In genomic region chr1:144045751-144046530, GRCh38 we compare ENCODE assay signal across 8 cellular contexts.
DNase-seq lines count a peak whose midpoint lies in the region; ATAC-seq and TF ChIP-seq lines count a peak whose summit lies in the region.
"Not testable (repeated sequence)": the region's sequence is repeated elsewhere in the genome, so short reads cannot be mapped to it uniquely, and the experiment has no call there.

No MANE protein-coding gene starts in this region.

- not testable (repeated sequence) for H3K4me1 ChIP-seq in hepatocyte (ENCODE audit: insufficient read depth); trophoblast cell (ENCODE audit: control insufficient read depth in 1 of 2, insufficient read depth in 2 of 2, low read length in 2 of 2)

- H3K9me3 Mint-ChIP-seq in T-cell; activated T-helper 17 cell treated with anti-CD3 and anti-CD28 coated beads, Interleukin-2, amount 50 U/mL, for 72 hours; effector memory CD8-positive, alpha-beta T cell: not testable (repeated sequence)

- not testable (repeated sequence) for H3K27me3 Mint-ChIP-seq in T-cell; activated T-helper 17 cell treated with anti-CD3 and anti-CD28 coated beads, Interleukin-2, amount 50 U/mL, for 72 hours; effector memory CD8-positive, alpha-beta T cell

- not testable (repeated sequence) for H4K20me1 ChIP-seq in hepatocyte (ENCODE audit: insufficient read depth, poor library complexity, severe bottlenecking)

- H3K4me1 Mint-ChIP-seq in T-cell; activated T-helper 17 cell treated with anti-CD3 and anti-CD28 coated beads, Interleukin-2, amount 50 U/mL, for 72 hours; effector memory CD8-positive, alpha-beta T cell (ENCODE audit: low read depth in 2 of 2): not testable (repeated sequence)

- H2BK5ac ChIP-seq in trophoblast cell (ENCODE audit: low read depth, low read length, poor library complexity) = not testable (repeated sequence)

- CTCF ChIA-PET in T-cell (lab: Charles Lee) = not testable (repeated sequence)

- not testable (repeated sequence) for H4K8ac ChIP-seq in trophoblast cell (ENCODE audit: low read depth, low read length)

- in situ Hi-C loops in ACHN (cut with HindIII; ENCODE audit: low pct_ligation_motif_present, low pct_unique_long_range_greater_than_20kb, low sequenced_read_pairs) = not testable (repeated sequence)

- not testable (repeated sequence) for H3K23ac ChIP-seq in trophoblast cell (ENCODE audit: low read length)

- H3K4me2 ChIP-seq in hepatocyte; trophoblast cell (ENCODE audit: low read length): not testable (repeated sequence)

- H3K9me3 ChIP-seq in hepatocyte (ENCODE audit: low read depth); trophoblast cell (ENCODE audit: insufficient read depth, low read depth, low read length): not testable (repeated sequence)

- H3K4ac ChIP-seq in trophoblast cell (ENCODE audit: low read depth, low read length) = not testable (repeated sequence)

- not testable (repeated sequence) for H3K18ac ChIP-seq in trophoblast cell (ENCODE audit: low read length)

- H3K4me3 Mint-ChIP-seq in T-cell; activated T-helper 17 cell treated with anti-CD3 and anti-CD28 coated beads, Interleukin-2, amount 50 U/mL, for 72 hours; effector memory CD8-positive, alpha-beta T cell: not testable (repeated sequence)

- H3K27ac ChIP-seq in hepatocyte; trophoblast cell (ENCODE audit: low read depth, low read length): not testable (repeated sequence)

- not testable (repeated sequence) for H2AK5ac ChIP-seq in trophoblast cell (ENCODE audit: low read length)

- not testable (repeated sequence) for H3K9me2 ChIP-seq in hepatocyte (replicated peaks; ENCODE audit: insufficient read depth)

- not testable (repeated sequence) for H3K14ac ChIP-seq in trophoblast cell (ENCODE audit: low read length)

- peak; percentile 65 for DNase-seq in ACHN
- peak in 26 of 34 experiments; percentile 0 to 67 (median 19) for DNase-seq in T-cell
- peak; percentile 8 to 42 (median 40) for DNase-seq in effector memory CD8-positive, alpha-beta T cell
- peak; percentile 1 for DNase-seq in hepatocyte (ENCODE audit: low spot score)
- DNase-seq in trophoblast cell = peak; percentile 28 to 66

- ATAC-seq in GM18861 (IDR thresholded peaks at IDR 0.05; ENCODE audit: unreplicated experiment) (peak; percentile 64), HG03432 (IDR thresholded peaks at IDR 0.05; ENCODE audit: unreplicated experiment) (peak; percentile 45), T-cell (replicated peaks in 1 of 4) (peak; percentile 48 to 88 (median 64))
- peak; percentile 81 for ATAC-seq in activated T-helper 17 cell treated with anti-CD3 and anti-CD28 coated beads, Interleukin-2, amount 50 U/mL, for 72 hours (replicated peaks)
- peak; percentile 98 for ATAC-seq in effector memory CD8-positive, alpha-beta T cell (replicated peaks)

- not testable (repeated sequence) for H3K79me1 ChIP-seq in trophoblast cell (ENCODE audit: low read length)

- H3K79me2 ChIP-seq in hepatocyte; trophoblast cell (ENCODE audit: control insufficient read depth, insufficient read depth, low read length, poor library complexity): not testable (repeated sequence)

- not testable (repeated sequence) for H3K27me3 ChIP-seq in hepatocyte; trophoblast cell (ENCODE audit: insufficient read depth, low read length)

- 75% methylated on average over 8 of the region's 13 CpGs for WGBS in hepatocyte (ENCODE audit: low lambda C conversion rate, missing lambda C conversion rate)
- WGBS in trophoblast cell (ENCODE audit: extremely low coverage, insufficient coverage, insufficient read length) = no CpG with 5 or more reads among the region's 13 CpGs

- POLR2A ChIA-PET in T-cell (lab: Charles Lee) = not testable (repeated sequence)

- H3K4me3 ChIP-seq in hepatocyte; trophoblast cell (ENCODE audit: low read depth, low read length): not testable (repeated sequence)

- H4K91ac ChIP-seq in trophoblast cell (ENCODE audit: low read depth, low read length) = not testable (repeated sequence)

- TF ChIP-seq CTCF in hepatocyte (IDR thresholded peaks at IDR 0.05; ENCODE audit: poor library complexity) = not testable (repeated sequence)

- not testable (repeated sequence) for H2BK12ac ChIP-seq in trophoblast cell (ENCODE audit: low read length)

- H3K36me3 Mint-ChIP-seq in T-cell; activated T-helper 17 cell treated with anti-CD3 and anti-CD28 coated beads, Interleukin-2, amount 50 U/mL, for 72 hours (ENCODE audit: low read depth); effector memory CD8-positive, alpha-beta T cell (ENCODE audit: insufficient read depth): not testable (repeated sequence)

- H2BK120ac ChIP-seq in trophoblast cell (ENCODE audit: insufficient read depth, low read length, poor library complexity) = not testable (repeated sequence)

- H3K9ac ChIP-seq in trophoblast cell (ENCODE audit: low read length) = not testable (repeated sequence)

- H3K36me3 ChIP-seq in hepatocyte (replicated peaks; ENCODE audit: insufficient read depth, low read depth); trophoblast cell (ENCODE audit: control insufficient read depth in 1 of 2, insufficient read depth in 2 of 2, low read length in 2 of 2): not testable (repeated sequence)

- H3K27ac Mint-ChIP-seq in T-cell; activated T-helper 17 cell treated with anti-CD3 and anti-CD28 coated beads, Interleukin-2, amount 50 U/mL, for 72 hours; effector memory CD8-positive, alpha-beta T cell: not testable (repeated sequence)

- H4K12ac ChIP-seq in trophoblast cell (ENCODE audit: low read depth, low read length) = not testable (repeated sequence)

- H2AFZ ChIP-seq in hepatocyte; trophoblast cell (ENCODE audit: insufficient read depth, low read length, poor library complexity): not testable (repeated sequence)

Comparison
In these comparisons a context has a peak if more than half of its experiments do, and no peak if none do; other contexts are left out.
1. DNase-seq: peak in every context shown above with its lines; median percentile 65 in ACHN; 47 in trophoblast cell; 40 in effector memory CD8-positive, alpha-beta T cell; 19 in T-cell; 1 in hepatocyte.
2. ATAC-seq: peak in every context shown above with its lines; median percentile 98 in effector memory CD8-positive, alpha-beta T cell; 81 in activated T-helper 17 cell treated with anti-CD3 and anti-CD28 coated beads, Interleukin-2, amount 50 U/mL, for 72 hours; 64 in GM18861; 64 in T-cell; 45 in HG03432.